Comparison of ENCODE assay signal across 1 cellular context in the genomic region with DNA sequence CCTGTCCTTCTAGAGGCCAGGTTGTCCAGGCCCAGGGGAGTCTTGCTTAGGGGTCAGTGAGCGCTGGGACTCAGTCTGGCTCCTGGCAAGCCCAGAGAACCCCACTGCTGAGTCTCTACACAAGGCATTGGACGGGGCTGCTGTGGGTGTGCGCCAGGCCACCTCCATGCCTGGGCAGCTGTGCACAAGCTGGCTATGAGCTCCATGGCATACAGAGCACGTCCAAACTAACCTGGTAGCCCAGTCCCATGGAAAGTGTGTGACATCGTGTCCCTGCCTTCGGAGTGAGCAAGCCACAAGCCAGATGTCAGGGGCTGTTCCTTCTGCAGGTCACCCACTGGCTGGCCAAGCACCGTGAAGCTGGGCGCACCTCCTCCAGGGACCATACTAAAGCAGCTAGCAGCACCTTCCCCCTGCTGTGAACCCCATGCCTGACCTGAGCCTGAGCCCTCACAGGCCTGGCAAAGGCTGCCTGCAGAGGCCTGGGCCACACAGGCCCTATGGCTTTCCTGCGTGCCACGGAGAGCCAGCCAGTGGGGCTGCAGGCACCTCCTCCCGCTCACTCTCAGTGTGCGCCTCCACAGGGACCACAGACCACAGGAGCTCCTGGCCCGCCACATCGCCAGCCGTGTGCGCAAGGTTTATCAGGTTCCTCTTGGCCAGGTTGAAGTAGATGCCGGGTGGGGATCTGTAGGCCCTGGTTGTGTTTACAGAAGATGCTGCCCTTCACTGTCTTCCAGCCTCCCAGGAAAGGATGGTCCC.
TF ChIP-seq lines count a peak whose summit lies in the region.

No MANE protein-coding gene starts in this region.

TF ChIP-seq in H1, 55 proteins besides CTCF, POLR2A, EP300 and RAD21:
- TF ChIP-seq CEBPB (IDR thresholded peaks at IDR 0.05; ENCODE audit: low read depth, low read length) (no peak), EGR1 (IDR thresholded peaks at IDR 0.05; ENCODE audit: borderline replicate concordance, low read depth, low read length) (no peak)
TF ChIP-seq in H1: peak in this region for 0.
